ENCODE assay signal across 2 cellular contexts in genomic region chrX:153073331-153073730, GRCh38. TPM values are rescaled to one million over a fixed set of nuclear protein-coding genes. Genes with fewer than 3 reads are reported as not detected.
"Had no signal": no experiment of that assay in that cellular context is flagged by ENCODE, and none has a peak within 500 bp of the region (broad histone marks: within the 10 kb centered on the region; RNA-seq: fewer than 3 reads in every experiment).

No MANE protein-coding gene starts in this region.

RNA-seq across cellular contexts. Expression of gene PNMA3, which starts 17.1 kb away (rescaled TPM):
- total RNA-seq: G401, GM12878 had no signal
